ENCODE assay signal across 8 cellular contexts in genomic region chrX:107627792-107628661, GRCh38. TPM values are rescaled to one million over a fixed set of nuclear protein-coding genes. Genes with fewer than 3 reads are reported as not detected.
A peak's percentile ranks its signal among the peaks of the same experiment; 100 is the strongest.
DNase-seq lines count a peak whose midpoint lies in the region; ATAC-seq and TF ChIP-seq lines count a peak whose summit lies in the region.

TSS of gene PRPS1 (plus strand) at chrX:107628510. CDS start at chrX:107628629, 119 bp downstream.

- H3K27me3 ChIP-seq in CD8-positive, alpha-beta T cell (ENCODE audit: insufficient read depth, low read length): no peaks in the 10 kb centered on the region

- H3K9me3 ChIP-seq in CD8-positive, alpha-beta T cell (ENCODE audit: low read length): no peaks in the 10 kb centered on the region

- peak; percentile 96 for ATAC-seq in CD8-positive, alpha-beta T cell
- peak; percentile 100 for ATAC-seq in GM19467 (IDR thresholded peaks at IDR 0.05; ENCODE audit: unreplicated experiment)

- peak within 1 kb of the TSS; percentile 87 for H3K4me3 Mint-ChIP-seq in CD8-positive, alpha-beta T cell

- no peak for TF ChIP-seq CTCF in CD8-positive, alpha-beta T cell (IDR thresholded peaks at IDR 0.05)

- CTCF ChIA-PET in CD8-positive, alpha-beta T cell (lab: Charles Lee): interaction anchor here (1.4 to 2.2 kb wide), 3 partner anchors 14 to 148 kb away, joined by 3 to 10 read pairs (median 8); partner anchors contain the start of genes NCBP2L and TSC22D3

- no peaks in the 10 kb centered on the region for H3K9me3 Mint-ChIP-seq in CD8-positive, alpha-beta T cell

- intact Hi-C loops in CD8-positive, alpha-beta T cell (cut with DNase I, micrococcal nuclease): loop anchor here (1.0 to 10.0 kb wide), 8 partner anchors 44 to 1013 kb away; partner anchors contain the start of genes ATG4A (in 1 of the 2), PSMD10 (in 1 of the 2), RADX (in 1 of the 2) and RBM41 (in 1 of the 2)

- no peaks in the 10 kb centered on the region for H3K27me3 Mint-ChIP-seq in CD8-positive, alpha-beta T cell (ENCODE audit: low read depth)

- peaks cover 7% of the 10 kb centered on the region for H3K36me3 Mint-ChIP-seq in CD8-positive, alpha-beta T cell

- H3K4me3 ChIP-seq in CD8-positive, alpha-beta T cell (ENCODE audit: low read depth, low read length): peak within 1 kb of the TSS; percentile 95

- peaks cover 33% of the 10 kb centered on the region for H3K4me1 Mint-ChIP-seq in CD8-positive, alpha-beta T cell (ENCODE audit: low read depth)

- DNase-seq in CD8-positive, alpha-beta T cell: peak; percentile 76 to 91 (median 84)
- peak; percentile 84 for DNase-seq in HS-27A (ENCODE audit: low read depth)
- DNase-seq in NK-92 (lab: John Stamatoyannopoulos, UW; ENCODE audit: unreplicated experiment): peak; percentile 38
- peak; percentile 69 for DNase-seq in activated CD8-positive, alpha-beta memory T cell treated with anti-CD3 and anti-CD28 coated beads for 1 hour (ENCODE audit: extremely low read depth in 1 of 2, low read depth in 1 of 2)
- peak; percentile 81 for DNase-seq in effector CD8-positive, alpha-beta T cell (lab: John Stamatoyannopoulos, UW)
- DNase-seq in lung microvascular endothelial cell (ENCODE audit: low read depth in 2 of 2): peak; percentile 94
- DNase-seq in stimulated activated CD4-positive, alpha-beta T cell treated with anti-CD3 and anti-CD28 coated beads, TNF-alpha, amount 100 ng/mL, for 48 hours (ENCODE audit: low read depth in 3 of 3): peak; percentile 78 to 84 (median 79)

- H3K27ac Mint-ChIP-seq in CD8-positive, alpha-beta T cell: peak within 1 kb of the TSS; percentile 93

- peaks cover 8% of the 10 kb centered on the region for H3K4me1 ChIP-seq in CD8-positive, alpha-beta T cell (ENCODE audit: insufficient read depth, low read length)

- POLR2A ChIA-PET in CD8-positive, alpha-beta T cell (lab: Charles Lee): interaction anchor here (0.9 to 1.6 kb wide), 10 partner anchors 12 to 1910 kb away, joined by 3 to 12 read pairs (median 4); no protein-coding TSS in a partner anchor

- H3K27ac ChIP-seq in CD8-positive, alpha-beta T cell (ENCODE audit: low read depth, low read length): peak within 1 kb of the TSS; percentile 95

- H3K36me3 ChIP-seq in CD8-positive, alpha-beta T cell (ENCODE audit: insufficient read depth, low read length): no peaks in the 10 kb centered on the region

RNA-seq across cellular contexts. Expression of gene PRPS1, which starts in this region (rescaled TPM):
- total RNA-seq in CD8-positive, alpha-beta T cell: 10 to 100 TPM; 65.6 to 74.7 TPM
- 15.5 and 17.3 TPM in 2 replicates for total RNA-seq in lung microvascular endothelial cell

Comparison
In these comparisons a context has a peak if more than half of its experiments do, and no peak if none do; other contexts are left out.
1. Peak in every context shown above with its lines: DNase-seq, ATAC-seq, H3K4me3 ChIP-seq and H3K27ac ChIP-seq.
2. DNase-seq: peak in every context shown above with its lines; median percentile 94 in lung microvascular endothelial cell; 84 in CD8-positive, alpha-beta T cell; 84 in HS-27A; 81 in effector CD8-positive, alpha-beta T cell; 79 in stimulated activated CD4-positive, alpha-beta T cell treated with anti-CD3 and anti-CD28 coated beads, TNF-alpha, amount 100 ng/mL, for 48 hours; 69 in activated CD8-positive, alpha-beta memory T cell treated with anti-CD3 and anti-CD28 coated beads for 1 hour; 38 in NK-92.